ENCODE assay signal across 20 cellular contexts in genomic region chr1:66450847-66451246, GRCh38.
"Had no signal": no experiment of that assay in that cellular context is flagged by ENCODE, and none has a peak within 500 bp of the region (broad histone marks: within the 10 kb centered on the region; RNA-seq: fewer than 3 reads in every experiment).

No MANE protein-coding gene starts in this region.

- H3K4me3 ChIP-seq: body of pancreas, coronary artery, skin epidermis, upper lobe of left lung had no signal

- H3K27me3 ChIP-seq: body of pancreas, upper lobe of left lung had no signal

- H3K27ac ChIP-seq: body of pancreas had no signal

- H3K9me3 ChIP-seq: body of pancreas, upper lobe of left lung had no signal

- DNase-seq: activated CD4-positive, alpha-beta T cell treated with anti-CD3 and anti-CD28 coated beads, Interleukin-2, amount 50 U/mL, for 1 hour; activated CD8-positive, alpha-beta memory T cell treated with anti-CD3 and anti-CD28 coated beads for 24 hours; activated gamma-delta T cell treated with Interleukin-2 at 50 U/mL for 16 hours; amniotic stem cell; body of pancreas; effector CD4-positive, alpha-beta T cell; foreskin melanocyte; islet precursor cell; mammary epithelial cell; retina; stimulated activated CD4-positive, alpha-beta T cell treated with anti-CD3 and anti-CD28 coated beads, Interleukin-15, amount 100 ng/mL, for 24 hours; stimulated activated CD4-positive, alpha-beta T cell treated with anti-CD3 and anti-CD28 coated beads, Interleukin-4, amount 100 ng/mL, for 1 hour; stimulated activated naive B cell treated with anti-CD40 and anti-IgM and Interleukin-4, amounts not matched to agents 10 μg/mL and 1 μg/mL and 100 μg/mL, for 72 hours; substantia nigra; T-helper 17 cell; upper lobe of left lung had no signal

- H3K36me3 ChIP-seq: upper lobe of left lung had no signal

- ATAC-seq: body of pancreas; left lobe of liver; natural killer cell treated with Interleukin-12 subunit alpha and Interleukin-12 subunit beta and Interleukin-15 and Interleukin-18, amount 100 ng/mL, for 72 hours; stimulated activated naive B cell treated with anti-CD40 and anti-IgM and Interleukin-4, amounts not matched to agents 10 μg/mL and 1 μg/mL and 100 μg/mL, for 72 hours; T-helper 17 cell had no signal

- H3K4me1 ChIP-seq: body of pancreas had no signal
